ENCODE assay signal across 23 cellular contexts in the genomic region with DNA sequence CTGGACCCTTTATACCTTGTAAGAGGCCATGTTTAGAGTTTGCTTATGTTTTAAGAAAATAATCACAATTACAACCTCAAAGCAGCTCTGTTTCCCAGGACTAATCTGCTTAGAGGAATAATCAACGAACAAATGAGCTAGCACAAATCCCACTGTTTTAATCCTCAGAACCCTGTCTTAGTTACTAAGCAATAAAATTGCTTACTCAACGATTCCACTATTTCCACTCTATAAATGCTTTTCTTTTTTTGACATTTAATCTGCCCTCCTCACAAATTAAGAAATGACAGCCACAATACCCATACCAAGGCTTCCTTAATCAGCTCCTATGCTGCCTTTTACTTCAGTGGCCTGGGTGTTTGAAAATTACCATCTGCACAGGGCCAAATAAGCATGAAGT.
"Had no signal": no experiment of that assay in that cellular context is flagged by ENCODE, and none has a peak within 500 bp of the region (broad histone marks: within the 10 kb centered on the region; RNA-seq: fewer than 3 reads in every experiment).

No MANE protein-coding gene starts in this region.

- H3K27ac Mint-ChIP-seq: T-cell had no signal

- H3K9me3 ChIP-seq: SJSA1 had no signal

- H3K4me1 Mint-ChIP-seq: T-cell had no signal

- H3K9me3 Mint-ChIP-seq: T-cell had no signal

- ATAC-seq: T-cell had no signal

- H3K4me1 ChIP-seq: SJSA1 had no signal

- H3K4me3 ChIP-seq: SJSA1, SK-N-MC had no signal

- H3K27ac ChIP-seq: HL-60, SJSA1, SK-N-MC had no signal

- FAIRE-seq: HTR-8/SVneo, RCC 7860 had no signal

- DNase-seq: MV-4-11, NCI-H1048, NCI-H1105, NCI-H1417, NCI-H1436 treated with DMSO at 0.1 percent for 48 hours, NCI-H1694, NCI-H187 treated with DMSO at 0.1 percent for 48 hours, NCI-H2029 treated with DMSO at 0.1 percent for 48 hours, NCI-H2171 treated with DMSO at 0.1 percent for 48 hours, NCI-H345, NCI-H446 treated with DMSO at 0.1 percent for 48 hours, NCI-H510A treated with DMSO at 0.1 percent for 48 hours, NCI-H526, Right ventricle myocardium superior, RPMI8226, SIG-M5, SW 1271, T-cell had no signal

- H3K4me3 Mint-ChIP-seq: T-cell had no signal
